8 cellular contexts compared by ENCODE assay signal in the genomic region with DNA sequence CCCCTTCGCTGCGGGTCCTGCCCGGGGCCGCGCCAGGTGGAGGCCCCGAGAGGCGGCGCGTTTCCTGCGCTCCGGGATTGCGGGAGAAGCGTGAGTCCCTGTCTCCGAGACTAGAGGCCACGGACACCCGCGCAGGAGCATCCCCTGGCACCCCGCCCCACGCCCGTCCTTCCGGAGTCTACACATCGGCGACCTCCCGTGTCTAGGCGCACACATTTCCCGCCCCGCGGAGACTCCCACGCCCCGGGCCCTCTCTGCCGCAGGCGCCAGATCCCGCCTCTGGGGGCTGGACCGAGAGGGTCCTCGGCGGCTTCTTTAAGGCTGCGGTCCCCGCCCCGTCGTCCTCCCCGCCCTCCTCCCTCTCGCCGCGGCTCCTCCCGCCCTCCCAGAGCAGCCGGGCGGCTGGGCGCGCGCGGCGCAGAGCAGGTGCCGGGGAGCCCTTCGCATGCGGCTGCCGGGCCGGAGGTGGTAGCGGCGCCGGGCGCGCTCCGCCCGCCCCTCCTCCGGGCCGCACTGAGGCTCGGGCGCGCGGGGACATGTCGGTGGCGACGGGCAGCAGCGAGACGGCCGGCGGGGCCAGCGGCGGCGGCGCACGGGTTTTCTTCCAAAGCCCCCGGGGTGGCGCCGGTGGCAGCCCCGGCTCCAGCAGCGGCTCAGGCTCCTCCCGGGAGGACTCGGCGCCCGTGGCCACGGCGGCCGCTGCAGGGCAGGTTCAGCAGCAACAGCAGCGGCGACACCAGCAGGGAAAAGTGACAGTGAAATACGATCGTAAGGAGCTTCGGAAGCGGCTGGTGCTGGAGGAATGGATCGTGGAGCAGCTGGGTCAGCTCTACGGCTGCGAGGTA. TPM values are rescaled to one million over a fixed set of nuclear protein-coding genes. Genes with fewer than 3 reads are reported as not detected.
DNase-seq lines count a peak whose midpoint lies in the region; ATAC-seq and TF ChIP-seq lines count a peak whose summit lies in the region.

A gene with protein sequence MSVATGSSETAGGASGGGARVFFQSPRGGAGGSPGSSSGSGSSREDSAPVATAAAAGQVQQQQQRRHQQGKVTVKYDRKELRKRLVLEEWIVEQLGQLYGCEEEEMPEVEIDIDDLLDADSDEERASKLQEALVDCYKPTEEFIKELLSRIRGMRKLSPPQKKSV (plus strand): TSS at position 388 of the 845 bp plus-strand sequence. CDS start 149 bp downstream, at position 537.

- H3K9me3 ChIP-seq in iPS-18a (ENCODE audit: control insufficient read depth, low read depth, low read length) (no peaks in the 10 kb centered on the region), skeletal muscle satellite cell (replicated peaks; ENCODE audit: low read length) (no peaks in the 10 kb centered on the region)

- peaks cover 72% of the 10 kb centered on the region for H3K27me3 ChIP-seq in iPS-18a (ENCODE audit: control insufficient read depth, insufficient read depth, low read length)
- peaks cover 73% of the 10 kb centered on the region for H3K27me3 ChIP-seq in skeletal muscle satellite cell (ENCODE audit: control insufficient read depth, insufficient read depth, low read length)

- DNase-seq in GM20000 (ENCODE audit: low spot score): peak; percentile 45
- peak; percentile 56 for DNase-seq in NCI-H226
- DNase-seq in astrocyte of the cerebellum (ENCODE audit: low read depth): no peak
- DNase-seq in cortex of kidney (lab: John Stamatoyannopoulos, UW): no peak
- no peak for DNase-seq in A172 (ENCODE audit: low spot score)

- H3K4me3 ChIP-seq in astrocyte of the cerebellum (ENCODE audit: low read depth, low read length) (peak within 1 kb of the TSS; percentile 36), iPS-18a (ENCODE audit: low read length) (peak within 1 kb of the TSS; percentile 59), skeletal muscle satellite cell (ENCODE audit: low read length) (peak within 1 kb of the TSS; percentile 61)

- peak within 1 kb of the TSS; percentile 86 for H3K4me2 ChIP-seq in skeletal muscle satellite cell (ENCODE audit: low read length)

- no peak for TF ChIP-seq CTCF in GM20000 (IDR thresholded peaks at IDR 0.05; ENCODE audit: extremely low read depth, missing control alignments)
- no peak for TF ChIP-seq CTCF in astrocyte of the cerebellum (IDR thresholded peaks at IDR 0.05; ENCODE audit: low read depth, low read length, missing control alignments)

- H3K27ac ChIP-seq in iPS-18a (ENCODE audit: low read length): no peak within 1 kb of the TSS

- H3K9ac ChIP-seq in iPS-18a (ENCODE audit: low read length): no peak within 1 kb of the TSS
- peak within 1 kb of the TSS; percentile 61 for H3K9ac ChIP-seq in skeletal muscle satellite cell (ENCODE audit: low read depth, low read length)

- no peak for ATAC-seq in HG03095 (IDR thresholded peaks at IDR 0.05; ENCODE audit: unreplicated experiment)

- in situ Hi-C loops in astrocyte of the cerebellum (cut with HindIII; ENCODE audit: low sequenced_read_pairs): no loop called here

- H3K4me1 ChIP-seq in iPS-18a (ENCODE audit: control insufficient read depth, low read depth, low read length) (no peaks in the 10 kb centered on the region), skeletal muscle satellite cell (ENCODE audit: control insufficient read depth, insufficient read depth, low read length) (peaks cover 12% of the 10 kb centered on the region)

- H3K36me3 ChIP-seq in iPS-18a (ENCODE audit: control insufficient read depth, low read depth, low read length) (no peaks in the 10 kb centered on the region), skeletal muscle satellite cell (ENCODE audit: insufficient read depth, low read length) (no peaks in the 10 kb centered on the region)

RNA-seq across cellular contexts. Expression of the gene that starts here (rescaled TPM):
- 0.25 and 1.5 TPM in 2 replicates for total RNA-seq in skeletal muscle satellite cell (2012; rRNA removed)
- 0.03 and 0.60 TPM in 2 replicates for total RNA-seq in A172 (2014; rRNA removed; shearing (Covaris generic))

Comparison
In these comparisons a context has a peak if more than half of its experiments do, and no peak if none do; other contexts are left out.
1. DNase-seq: peak in GM20000 (single experiment) and NCI-H226 (single experiment); none in astrocyte of the cerebellum (single experiment), cortex of kidney (single experiment) and A172 (single experiment).
2. Peak in every context shown above with its lines, with median percentiles within 50 percentile points of each other: H3K4me3 ChIP-seq.